ENCODE assay signal across 1 cellular context in the genomic region with DNA sequence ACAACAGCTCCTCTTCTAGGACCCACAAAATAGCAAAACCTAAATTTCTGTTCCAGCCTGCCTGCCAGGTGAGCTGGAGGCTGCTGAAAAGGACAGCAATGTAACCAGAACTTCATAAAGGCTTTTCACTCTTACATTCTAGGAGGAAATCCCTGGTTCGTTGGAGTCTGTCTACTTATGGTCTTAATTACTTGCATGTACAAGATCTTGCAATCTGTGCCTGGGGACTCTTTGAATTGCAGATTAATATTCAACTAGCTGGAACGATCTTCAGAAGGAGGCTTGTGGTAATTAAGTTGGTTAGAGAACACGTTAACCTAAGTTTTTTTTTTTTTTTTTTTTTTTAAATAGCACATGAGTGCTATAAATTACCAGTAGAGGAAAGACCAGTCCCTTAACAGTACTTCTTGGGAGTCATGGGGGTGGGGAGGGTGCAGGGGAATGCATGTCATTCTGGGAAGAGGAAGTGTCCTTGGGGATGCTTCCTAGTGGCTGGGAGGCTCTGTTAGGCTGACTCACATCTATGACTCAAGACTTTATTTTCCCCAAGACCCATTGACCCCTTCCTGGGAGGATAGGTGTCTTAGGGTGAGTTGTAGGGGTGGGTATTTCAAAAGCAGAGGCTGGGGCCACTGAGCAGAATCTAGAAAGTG.
A peak's percentile ranks its signal among the peaks of the same experiment; 100 is the strongest.
TF ChIP-seq lines count a peak whose summit lies in the region.

No MANE protein-coding gene starts in this region.

TF ChIP-seq in GM12878, 131 proteins besides CTCF, POLR2A, EP300 and RAD21:
- peak; percentile 24; the same call in 1 of the 2 replicates for TF ChIP-seq ZNF384 (IDR thresholded peaks at IDR 0.05; ENCODE audit: borderline replicate concordance, low read depth, low read length)
- no peak for TF ChIP-seq CUX1 (IDR thresholded peaks at IDR 0.05; ENCODE audit: insufficient replicate concordance, low read depth, low read length)
